Comparison of ENCODE assay signal across 9 cellular contexts in genomic region chr2:218709906-218710305, GRCh38. TPM values are rescaled to one million over a fixed set of nuclear protein-coding genes. Genes with fewer than 3 reads are reported as not detected.
DNase-seq lines count a peak whose midpoint lies in the region; ATAC-seq and TF ChIP-seq lines count a peak whose summit lies in the region.
"Had no signal": no experiment of that assay in that cellular context is flagged by ENCODE, and none has a peak within 500 bp of the region (broad histone marks: within the 10 kb centered on the region; RNA-seq: fewer than 3 reads in every experiment).

No MANE protein-coding gene starts in this region.

- no peak overlapping the region for H3K27ac Mint-ChIP-seq in Calu3 (ENCODE audit: unreplicated experiment)
- H3K27ac Mint-ChIP-seq in dendritic cell treated with granulocyte-macrophage colony-stimulating factor and Interleukin-4, amounts not matched to agents 40 ng/mL and 50 ng/mL, for 4 days = peak overlapping the region; percentile 93
- H3K27ac Mint-ChIP-seq in effector memory CD8-positive, alpha-beta T cell = no peak overlapping the region

- intact Hi-C loops in Calu3 (cut with micrococcal nuclease; ENCODE audit: unreplicated experiment) = loop anchor here (5.0 kb wide), 1 partner anchor 137 kb away; no protein-coding TSS in a partner anchor
- intact Hi-C loops in dendritic cell treated with granulocyte-macrophage colony-stimulating factor and Interleukin-4, amounts not matched to agents 40 ng/mL and 50 ng/mL, for 4 days (cut with micrococcal nuclease) = loop anchor here (1.0 to 5.0 kb wide), 4 partner anchors 35 to 137 kb away; partner anchors contain the start of genes BCS1L, RNF25, STK36 and ZNF142

- BruUV-seq in Calu3 (replicated peaks; lab: Mats Ljungman, UMichigan) = no TSS peak

- H3K4me3 Mint-ChIP-seq in Calu3 (ENCODE audit: low read depth, unreplicated experiment) = peak overlapping the region; percentile 79
- H3K4me3 Mint-ChIP-seq in dendritic cell treated with granulocyte-macrophage colony-stimulating factor and Interleukin-4, amounts not matched to agents 40 ng/mL and 50 ng/mL, for 4 days = peak overlapping the region; percentile 84
- peak overlapping the region in 1 of 2 donors; percentile 98 for H3K4me3 Mint-ChIP-seq in effector memory CD8-positive, alpha-beta T cell

- ATAC-seq in effector memory CD8-positive, alpha-beta T cell (replicated peaks) = no peak
- no peak for ATAC-seq in GM18907 (IDR thresholded peaks at IDR 0.05; ENCODE audit: unreplicated experiment)

- TF ChIP-seq CTCF in Calu3 (IDR thresholded peaks at IDR 0.05; ENCODE audit: unreplicated experiment) = no peak

- DNase-seq in Calu3 = no peak
- peak; percentile 6 for DNase-seq in OCI-M1 (lab: John Stamatoyannopoulos, UW)
- DNase-seq in NCI-H69 (lab: John Stamatoyannopoulos, UW) = no peak
- DNase-seq in GOT3 (lab: John Stamatoyannopoulos, UW) = no peak
- DNase-seq in effector memory CD8-positive, alpha-beta T cell = no peak

- peaks cover 5% of the 10 kb centered on the region for H3K36me3 ChIP-seq in neuron (ENCODE audit: insufficient read depth, low read length)
- H3K36me3 ChIP-seq: esophagus squamous epithelium had no signal

- peak overlapping the region; percentile 88 for H2AFZ ChIP-seq in neuron (ENCODE audit: low read depth, low read length)

- peaks cover 7% of the 10 kb centered on the region for H3K4me1 ChIP-seq in neuron (ENCODE audit: insufficient read depth, low read length)

- no peaks in the 10 kb centered on the region for H3K9me3 Mint-ChIP-seq in Calu3 (ENCODE audit: low read depth, unreplicated experiment)
- no peaks in the 10 kb centered on the region for H3K9me3 Mint-ChIP-seq in dendritic cell treated with granulocyte-macrophage colony-stimulating factor and Interleukin-4, amounts not matched to agents 40 ng/mL and 50 ng/mL, for 4 days
- H3K9me3 Mint-ChIP-seq in effector memory CD8-positive, alpha-beta T cell = no peaks in the 10 kb centered on the region

- no peaks in the 10 kb centered on the region for H3K27me3 ChIP-seq in neuron (ENCODE audit: insufficient read depth, low read length)
- H3K27me3 ChIP-seq: esophagus squamous epithelium had no signal

- no peaks in the 10 kb centered on the region for H3K27me3 Mint-ChIP-seq in Calu3 (ENCODE audit: unreplicated experiment)
- peaks cover 5% of the 10 kb centered on the region for H3K27me3 Mint-ChIP-seq in dendritic cell treated with granulocyte-macrophage colony-stimulating factor and Interleukin-4, amounts not matched to agents 40 ng/mL and 50 ng/mL, for 4 days
- H3K27me3 Mint-ChIP-seq in effector memory CD8-positive, alpha-beta T cell = peaks cover 0 to 13% of the 10 kb centered on the region in 2 donors

- H3K4me3 ChIP-seq in neuron (ENCODE audit: low read length) = peak overlapping the region; percentile 84

- H3K36me3 Mint-ChIP-seq in Calu3 (ENCODE audit: insufficient read depth, unreplicated experiment) = peaks cover 21% of the 10 kb centered on the region
- H3K36me3 Mint-ChIP-seq in dendritic cell treated with granulocyte-macrophage colony-stimulating factor and Interleukin-4, amounts not matched to agents 40 ng/mL and 50 ng/mL, for 4 days (ENCODE audit: low read depth) = peaks cover 6% of the 10 kb centered on the region
- peaks cover 10% of the 10 kb centered on the region for H3K36me3 Mint-ChIP-seq in effector memory CD8-positive, alpha-beta T cell (ENCODE audit: insufficient read depth)

- CTCF ChIA-PET in Calu3 (lab: Charles Lee) = interaction anchor here (0.6 to 1.9 kb wide), 10 partner anchors 13 to 1026 kb away, joined by 3 to 15 read pairs (median 5); partner anchors contain the start of genes CYP27A1, RNF25, STK36 and ZNF142

- H3K4me1 Mint-ChIP-seq in Calu3 (ENCODE audit: low read depth, unreplicated experiment) = peaks cover 20% of the 10 kb centered on the region
- H3K4me1 Mint-ChIP-seq in dendritic cell treated with granulocyte-macrophage colony-stimulating factor and Interleukin-4, amounts not matched to agents 40 ng/mL and 50 ng/mL, for 4 days (ENCODE audit: low read depth) = peaks cover 18% of the 10 kb centered on the region
- H3K4me1 Mint-ChIP-seq in effector memory CD8-positive, alpha-beta T cell (ENCODE audit: low read depth in 2 of 2) = peaks cover 14 to 17% of the 10 kb centered on the region in 2 donors

- H3K9me3 ChIP-seq in neuron (ENCODE audit: low read length) = no peaks in the 10 kb centered on the region
- H3K9me3 ChIP-seq: esophagus squamous epithelium had no signal

RNA-seq across cellular contexts. Expression of gene TTLL4, which starts 0.7 kb away (rescaled TPM):
- total RNA-seq in Calu3 (2022) = 67.3 and 75.5 TPM in 2 replicates

RNA-seq across cellular contexts. Expression of gene STK36, which starts 38.0 kb away (rescaled TPM):
- 42.4 and 50.6 TPM in 2 replicates for total RNA-seq in Calu3 (2022)

RNA-seq across cellular contexts. Expression of gene RNF25, which starts 38.1 kb away (rescaled TPM):
- total RNA-seq in Calu3 (2022) = 32.1 and 36.9 TPM in 2 replicates

RNA-seq across cellular contexts. Expression of gene BCS1L, which starts 50.4 kb away (rescaled TPM):
- total RNA-seq in Calu3 (2022) = 57.9 and 61.7 TPM in 2 replicates

RNA-seq across cellular contexts. Expression of gene ZNF142, which starts 50.5 kb away (rescaled TPM):
- total RNA-seq in Calu3 (2022) = 42.8 and 43.3 TPM in 2 replicates
